In genomic region chr15:90871097-90871715, GRCh38 we compare ENCODE assay signal across 8 cellular contexts. TPM values are rescaled to one million over a fixed set of nuclear protein-coding genes. Genes with fewer than 3 reads are reported as not detected.
DNase-seq lines count a peak whose midpoint lies in the region; ATAC-seq, FAIRE-seq and TF ChIP-seq lines count a peak whose summit lies in the region.

No MANE protein-coding gene starts in this region.

- H3K4me2 ChIP-seq in OCI-LY3 (ENCODE audit: low read length) = peak overlapping the region; percentile 98

- H3K9me3 ChIP-seq in OCI-LY3 (ENCODE audit: insufficient read depth, low read length) (no peaks in the 10 kb centered on the region), body of pancreas (no peaks in the 10 kb centered on the region)

- peak overlapping the region; percentile 70 for H3K9ac ChIP-seq in OCI-LY3 (ENCODE audit: low read length)

- H3K36me3 ChIP-seq in OCI-LY3 (replicated peaks; ENCODE audit: low read depth, low read length) (no peaks in the 10 kb centered on the region), body of pancreas (replicated peaks in 1 of 2; ENCODE audit: insufficient read depth in 1 of 2, low read depth in 2 of 2) (peaks cover under 1 to 2% of the 10 kb centered on the region in 2 donors), kidney epithelial cell (ENCODE audit: control insufficient read depth, insufficient read depth, low read length) (peaks cover under 1% of the 10 kb centered on the region)

- H2AFZ ChIP-seq in OCI-LY3 (ENCODE audit: low read depth, low read length) = peak overlapping the region; percentile 13; the same call in 1 of the 2 replicates

- peak; percentile 10 for ATAC-seq in body of pancreas

- peaks cover 13% of the 10 kb centered on the region for H3K27me3 ChIP-seq in OCI-LY3 (ENCODE audit: low read depth, low read length)
- H3K27me3 ChIP-seq in body of pancreas = no peaks in the 10 kb centered on the region
- no peaks in the 10 kb centered on the region for H3K27me3 ChIP-seq in kidney epithelial cell (ENCODE audit: control insufficient read depth, insufficient read depth, low read length)

- peaks cover 16% of the 10 kb centered on the region for H3K79me2 ChIP-seq in OCI-LY3 (ENCODE audit: low read length)

- peak overlapping the region; percentile 81 for H3K4me3 ChIP-seq in OCI-LY3 (ENCODE audit: low read length)
- peak overlapping the region; percentile 55 to 77 for H3K4me3 ChIP-seq in body of pancreas
- H3K4me3 ChIP-seq in kidney epithelial cell (ENCODE audit: low read depth, low read length) = peak overlapping the region; percentile 51

- H3K4me1 ChIP-seq in OCI-LY3 (ENCODE audit: low read length) (peaks cover 29% of the 10 kb centered on the region), body of pancreas (peaks cover 81% of the 10 kb centered on the region)

- FAIRE-seq in GM12891 (lab: Jason Lieb, UNC) = no peak

- WGBS in body of pancreas, 2 donors = 0 to 5% methylated on average over 6 to 44 of the region's 74 CpGs

- no peaks in the 10 kb centered on the region for H4K20me1 ChIP-seq in OCI-LY3 (ENCODE audit: insufficient read depth, low read length)

- TF ChIP-seq POLR2A in body of pancreas (IDR thresholded peaks at IDR 0.05) (peak in 2 of 3 donors; percentile 20 to 21), GM12891 (IDR thresholded peaks at IDR 0.05; ENCODE audit: low read depth, low read length) (no peak)

- TF ChIP-seq CTCF in OCI-LY3 (IDR thresholded peaks at IDR 0.05; ENCODE audit: low read depth, low read length) (no peak), body of pancreas (IDR thresholded peaks at IDR 0.05) (no peak), kidney epithelial cell (IDR thresholded peaks at IDR 0.05; ENCODE audit: insufficient read depth, low read length, poor library complexity, severe bottlenecking) (no peak)

- peak; percentile 49 for DNase-seq in stimulated activated CD4-positive, alpha-beta T cell treated with anti-CD3 and anti-CD28 coated beads, Interleukin-15, amount 100 ng/mL, for 24 hours
- DNase-seq in stimulated activated CD4-positive, alpha-beta T cell treated with anti-CD3 and anti-CD28 coated beads, Interleukin-1b, Interleukin-23, amount 100 ng/mL, for 48 hours = no peak
- peak in 2 of 4 donors; percentile 39 to 56 for DNase-seq in body of pancreas
- DNase-seq in kidney epithelial cell (ENCODE audit: low read depth) = no peak
- DNase-seq in stimulated activated naive CD4-positive, alpha-beta T cell (lab: John Stamatoyannopoulos, UW) = peak; percentile 12 to 62 (median 41)
- no peak for DNase-seq in GM12891 (ENCODE audit: insufficient read length, low spot score)
- no peak for DNase-seq in NCI-H1436 treated with DMSO at 0.1 percent for 48 hours (lab: John Stamatoyannopoulos, UW)

- intact Hi-C loops in body of pancreas (cut with DNase I) = no loop called here

- H3K27ac ChIP-seq in OCI-LY3 (ENCODE audit: low read length) = peak overlapping the region; percentile 5; the same call in 1 of the 2 replicates
- peak overlapping the region; percentile 83 to 95 (median 90) for H3K27ac ChIP-seq in body of pancreas

TF ChIP-seq in GM12891, 5 proteins besides CTCF, POLR2A, EP300 and RAD21:
- TF ChIP-seq PAX5 (IDR thresholded peaks at IDR 0.05; ENCODE audit: insufficient read depth, low read length, severe bottlenecking) = no peak
- no peak for TF ChIP-seq SPI1 (IDR thresholded peaks at IDR 0.05; ENCODE audit: low read depth, low read length)
- no peak for TF ChIP-seq POLR2AphosphoS5 (IDR thresholded peaks at IDR 0.05; ENCODE audit: low read depth, low read length)
- no peak for TF ChIP-seq TAF1 (IDR thresholded peaks at IDR 0.05; ENCODE audit: low read depth, low read length)
- no peak for TF ChIP-seq POU2F2 (IDR thresholded peaks at IDR 0.05; ENCODE audit: low read depth, low read length)

RNA-seq across cellular contexts. Expression of gene FURIN, which starts 2.8 kb away (rescaled TPM):
- 100 to 1,000 TPM in 1 of 2 donors, 10 to 100 TPM in 1; 88.0 to 112 TPM for total RNA-seq in body of pancreas
- total RNA-seq in kidney epithelial cell = 103 and 124 TPM in 2 replicates
- polyA plus RNA-seq in GM12891 (2012; ENCODE audit: low read depth, missing spikeins) = 28.0 TPM

RNA-seq across cellular contexts. Expression of gene FES, which starts 13.1 kb away (rescaled TPM):
- total RNA-seq in body of pancreas = 10 to 100 TPM; 16.9 to 24.4 TPM
- 15.1 and 15.6 TPM in 2 replicates for total RNA-seq in kidney epithelial cell
- 9.3 TPM for polyA plus RNA-seq in GM12891 (2012; ENCODE audit: low read depth, missing spikeins)

RNA-seq across cellular contexts. Expression of gene MAN2A2, which starts 31.9 kb away (rescaled TPM):
- total RNA-seq in body of pancreas = 100 to 1,000 TPM in 1 of 2 donors, 10 to 100 TPM in 1; 78.9 to 138 TPM
- 31.1 and 33.3 TPM in 2 replicates for total RNA-seq in kidney epithelial cell
- polyA plus RNA-seq in GM12891 (2012; ENCODE audit: low read depth, missing spikeins) = 43.2 TPM

Comparison
In these comparisons a context has a peak if more than half of its experiments do, and no peak if none do; other contexts are left out.
1. DNase-seq: peak in stimulated activated CD4-positive, alpha-beta T cell treated with anti-CD3 and anti-CD28 coated beads, Interleukin-15, amount 100 ng/mL, for 24 hours (single experiment) and stimulated activated naive CD4-positive, alpha-beta T cell (6 of 6); none in stimulated activated CD4-positive, alpha-beta T cell treated with anti-CD3 and anti-CD28 coated beads, Interleukin-1b, Interleukin-23, amount 100 ng/mL, for 48 hours (single experiment), kidney epithelial cell (single experiment), GM12891 (single experiment) and NCI-H1436 treated with DMSO at 0.1 percent for 48 hours (single experiment).
2. Peak in every context shown above with its lines, with median percentiles within 50 percentile points of each other: H3K4me3 ChIP-seq.